33 cellular contexts compared by ENCODE assay signal in genomic region chr2:182591774-182592173, GRCh38.
"Had no signal": no experiment of that assay in that cellular context is flagged by ENCODE, and none has a peak within 500 bp of the region (broad histone marks: within the 10 kb centered on the region; RNA-seq: fewer than 3 reads in every experiment).

No MANE protein-coding gene starts in this region.

- ATAC-seq: activated CD4-positive, alpha-beta T cell treated with anti-CD3 and anti-CD28 coated beads for 36 hours; activated CD4-positive, CD25-positive, alpha-beta regulatory T cell treated with anti-CD3 and anti-CD28 coated beads, Interleukin-2, amount 50 U/mL, for 24 hours; activated CD8-positive, alpha-beta memory T cell treated with anti-CD3 and anti-CD28 coated beads, Interleukin-2, amount 10 ng/mL, durations not matched to agents 7 days and 5 days; activated naive CD8-positive, alpha-beta T cell treated with anti-CD3 and anti-CD28 coated beads, Interleukin-2, amount 50 U/mL, for 24 hours; Right ventricle myocardium inferior; SK-N-SH treated with all-trans-retinoic acid at 6 μM for 48 hours had no signal

- H3K36me3 ChIP-seq: brain microvascular endothelial cell had no signal

- H3K27ac ChIP-seq: brain microvascular endothelial cell, PC-9, RWPE1 had no signal

- H3K4me3 ChIP-seq: PC-9 had no signal

- DNase-seq: activated CD4-positive, alpha-beta memory T cell treated with anti-CD3 and anti-CD28 coated beads, Interleukin-2, amount 10 ng/mL, durations not matched to agents 7 days and 5 days; activated CD4-positive, alpha-beta T cell treated with anti-CD3 and anti-CD28 coated beads for 36 hours; activated CD8-positive, alpha-beta memory T cell treated with anti-CD3 and anti-CD28 coated beads for 24 hours; activated CD8-positive, alpha-beta memory T cell treated with anti-CD3 and anti-CD28 coated beads, Interleukin-2, amount 10 ng/mL, durations not matched to agents 7 days and 5 days; activated CD8-positive, alpha-beta memory T cell treated with anti-CD3 and anti-CD28 coated beads, Interleukin-2, amount 50 U/mL, for 48 hours; activated effector memory CD4-positive, alpha-beta T cell treated with Interleukin-2 at 50 U/mL for 16 hours; activated naive CD4-positive, alpha-beta T cell treated with anti-CD3 and anti-CD28 coated beads, Interleukin-2, amount 10 ng/mL, durations not matched to agents 7 days and 5 days; activated naive CD8-positive, alpha-beta T cell treated with anti-CD3 and anti-CD28 coated beads, Interleukin-2, amount 50 U/mL, for 24 hours; activated T-cell treated with anti-CD3 and anti-CD28 coated beads, Interleukin-2, amount 50 U/mL, for 48 hours; aorta; brain microvascular endothelial cell; central memory CD4-positive, alpha-beta T cell; NCI-H1092 treated with DMSO at 0.1 percent for 48 hours; NCI-H1417; NCI-H146; NCI-H187; NCI-H2029 treated with DMSO at 0.1 percent for 48 hours; NCI-H2107; NCI-H2171; NCI-H510A; NCI-H526; NCI-H748 treated with DMSO at 0.1 percent for 48 hours; NK-92 treated with Interleukin-12 subunit alpha and Interleukin-12 subunit beta, amount 100 ng/mL, for 24 hours; PC-9; SIG-M5; T-helper 1 cell; T-helper 2 cell; T-helper 9 cell had no signal

- H3K36me3 Mint-ChIP-seq: activated CD8-positive, alpha-beta memory T cell treated with anti-CD3 and anti-CD28 coated beads, Interleukin-2, amount 10 ng/mL, durations not matched to agents 7 days and 5 days; activated naive CD4-positive, alpha-beta T cell treated with anti-CD3 and anti-CD28 coated beads, Interleukin-2, amount 10 ng/mL, durations not matched to agents 7 days and 5 days; activated naive CD8-positive, alpha-beta T cell had no signal

- H3K27ac Mint-ChIP-seq: activated CD4-positive, alpha-beta memory T cell treated with anti-CD3 and anti-CD28 coated beads, Interleukin-2, amount 10 ng/mL, durations not matched to agents 7 days and 5 days; activated CD4-positive, alpha-beta T cell treated with anti-CD3 and anti-CD28 coated beads for 36 hours; activated CD8-positive, alpha-beta memory T cell treated with anti-CD3 and anti-CD28 coated beads, Interleukin-2, amount 10 ng/mL, durations not matched to agents 7 days and 5 days; activated naive CD4-positive, alpha-beta T cell treated with anti-CD3 and anti-CD28 coated beads, Interleukin-2, amount 10 ng/mL, durations not matched to agents 7 days and 5 days; activated naive CD8-positive, alpha-beta T cell; activated naive CD8-positive, alpha-beta T cell treated with anti-CD3 and anti-CD28 coated beads, Interleukin-2, amount 50 U/mL, for 24 hours had no signal

- H3K27me3 ChIP-seq: brain microvascular endothelial cell had no signal

- H3K9me3 Mint-ChIP-seq: activated CD4-positive, alpha-beta memory T cell treated with anti-CD3 and anti-CD28 coated beads, Interleukin-2, amount 10 ng/mL, durations not matched to agents 7 days and 5 days; activated naive CD4-positive, alpha-beta T cell treated with anti-CD3 and anti-CD28 coated beads, Interleukin-2, amount 10 ng/mL, durations not matched to agents 7 days and 5 days; activated naive CD8-positive, alpha-beta T cell treated with anti-CD3 and anti-CD28 coated beads, Interleukin-2, amount 50 U/mL, for 24 hours had no signal

- H3K4me1 Mint-ChIP-seq: activated CD4-positive, alpha-beta memory T cell treated with anti-CD3 and anti-CD28 coated beads, Interleukin-2, amount 10 ng/mL, durations not matched to agents 7 days and 5 days; activated CD4-positive, alpha-beta T cell treated with anti-CD3 and anti-CD28 coated beads for 36 hours; activated CD8-positive, alpha-beta memory T cell treated with anti-CD3 and anti-CD28 coated beads, Interleukin-2, amount 10 ng/mL, durations not matched to agents 7 days and 5 days; activated naive CD4-positive, alpha-beta T cell treated with anti-CD3 and anti-CD28 coated beads, Interleukin-2, amount 10 ng/mL, durations not matched to agents 7 days and 5 days; activated naive CD8-positive, alpha-beta T cell treated with anti-CD3 and anti-CD28 coated beads, Interleukin-2, amount 50 U/mL, for 24 hours had no signal

- H3K4me3 Mint-ChIP-seq: activated CD4-positive, alpha-beta memory T cell treated with anti-CD3 and anti-CD28 coated beads, Interleukin-2, amount 10 ng/mL, durations not matched to agents 7 days and 5 days; activated CD4-positive, alpha-beta T cell treated with anti-CD3 and anti-CD28 coated beads for 36 hours; activated CD8-positive, alpha-beta memory T cell treated with anti-CD3 and anti-CD28 coated beads, Interleukin-2, amount 10 ng/mL, durations not matched to agents 7 days and 5 days; activated naive CD4-positive, alpha-beta T cell treated with anti-CD3 and anti-CD28 coated beads, Interleukin-2, amount 10 ng/mL, durations not matched to agents 7 days and 5 days; activated naive CD8-positive, alpha-beta T cell; activated naive CD8-positive, alpha-beta T cell treated with anti-CD3 and anti-CD28 coated beads, Interleukin-2, amount 50 U/mL, for 24 hours had no signal

- H3K27me3 Mint-ChIP-seq: activated naive CD4-positive, alpha-beta T cell treated with anti-CD3 and anti-CD28 coated beads, Interleukin-2, amount 10 ng/mL, durations not matched to agents 7 days and 5 days; activated naive CD8-positive, alpha-beta T cell treated with anti-CD3 and anti-CD28 coated beads, Interleukin-2, amount 50 U/mL, for 24 hours had no signal
